28 cellular contexts compared by ENCODE assay signal in the genomic region with DNA sequence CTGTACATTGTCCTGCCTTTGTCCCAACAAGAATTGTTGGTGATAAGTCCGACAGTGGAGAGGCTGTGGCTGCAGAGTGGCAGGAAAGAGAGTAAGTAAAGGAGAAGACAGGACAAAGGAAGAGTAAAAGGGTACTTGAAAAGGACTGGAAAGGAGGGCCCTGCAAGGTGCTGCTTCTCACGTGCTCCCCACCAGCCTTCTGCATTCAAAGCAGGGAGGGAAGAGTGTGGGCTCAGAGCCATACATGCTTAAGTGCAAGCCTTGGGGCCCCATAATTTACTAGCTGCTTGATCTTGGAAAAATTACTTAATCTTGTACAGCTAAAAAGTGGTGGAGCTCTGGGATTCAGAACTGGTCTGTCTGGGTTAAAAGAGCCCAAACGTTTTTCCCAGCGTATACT. TPM values are rescaled to one million over a fixed set of nuclear protein-coding genes. Genes with fewer than 3 reads are reported as not detected.
"Had no signal": no experiment of that assay in that cellular context is flagged by ENCODE, and none has a peak within 500 bp of the region (broad histone marks: within the 10 kb centered on the region; RNA-seq: fewer than 3 reads in every experiment).

No MANE protein-coding gene starts in this region.

- H3K4me3 Mint-ChIP-seq: activated CD8-positive, alpha-beta T cell treated with anti-CD3 and anti-CD28 coated beads for 36 hours; activated T-cell treated with anti-CD3 and anti-CD28 coated beads, Interleukin-2, amount 50 U/mL, for 4 hours; activated T-helper 17 cell treated with anti-CD3 and anti-CD28 coated beads, Interleukin-2, amount 50 U/mL, for 72 hours; stimulated activated effector memory CD8-positive, alpha-beta T cell treated with anti-CD3 and anti-CD28 coated beads, Interleukin-12 subunit alpha, Interleukin-12 subunit beta, amount 100 ng/mL, for 72 hours; stimulated activated naive CD8-positive, alpha-beta T cell treated with anti-CD3 and anti-CD28 coated beads, Interleukin-15, Interleukin-2, amounts not matched to agents 100 ng/mL and 50 ng/mL, for 24 hours had no signal

- ATAC-seq: activated CD4-positive, CD25-positive, alpha-beta regulatory T cell treated with anti-CD3 and anti-CD28 coated beads, Interleukin-2, amount 50 U/mL, for 24 hours; activated CD8-positive, alpha-beta T cell treated with anti-CD3 and anti-CD28 coated beads for 36 hours; activated T-cell treated with anti-CD3 and anti-CD28 coated beads, Interleukin-2, amount 50 U/mL, for 4 hours; activated T-helper 17 cell treated with anti-CD3 and anti-CD28 coated beads, Interleukin-2, amount 50 U/mL, for 72 hours; left lung; lower lobe of right lung; sciatic nerve; stimulated activated effector memory CD8-positive, alpha-beta T cell treated with anti-CD3 and anti-CD28 coated beads, Interleukin-12 subunit alpha, Interleukin-12 subunit beta, amount 100 ng/mL, for 72 hours had no signal

- H3K4me3 ChIP-seq: left lung, lower lobe of right lung, ovary, skin epidermis, thyroid gland, upper lobe of left lung, vagina had no signal

- DNase-seq: activated CD4-positive, alpha-beta T cell treated with anti-CD3 and anti-CD28 coated beads, Interleukin-2, amount 50 U/mL, for 1 hour; activated CD8-positive, alpha-beta T cell treated with anti-CD3 and anti-CD28 coated beads for 36 hours; activated gamma-delta T cell treated with Interleukin-2 at 50 U/mL for 16 hours; activated naive CD4-positive, alpha-beta T cell treated with anti-CD3 and anti-CD28 coated beads, Interleukin-2, amount 50 U/mL, for 16 hours; activated T-cell treated with anti-CD3 and anti-CD28 coated beads, Interleukin-2, amount 50 U/mL, for 4 hours; amygdala; central memory CD4-positive, alpha-beta T cell; effector memory CD4-positive, alpha-beta T cell; glutamatergic neuron; left lung; lower lobe of right lung; ovary; retina; stimulated activated CD4-positive, alpha-beta T cell treated with anti-CD3 and anti-CD28 coated beads, Interleukin-12 subunit alpha, Interleukin-12 subunit beta, amount 100 ng/mL, for 4 hours; stimulated activated CD4-positive, alpha-beta T cell treated with anti-CD3 and anti-CD28 coated beads, Interleukin-4, amount 100 ng/mL, for 24 hours; substantia nigra; T1000; thyroid gland; upper lobe of left lung; WERI-Rb-1 had no signal

- H3K27ac Mint-ChIP-seq: activated CD8-positive, alpha-beta T cell treated with anti-CD3 and anti-CD28 coated beads for 36 hours; activated T-helper 17 cell treated with anti-CD3 and anti-CD28 coated beads, Interleukin-2, amount 50 U/mL, for 72 hours; progenitor cell of endocrine pancreas; stimulated activated effector memory CD8-positive, alpha-beta T cell treated with anti-CD3 and anti-CD28 coated beads, Interleukin-12 subunit alpha, Interleukin-12 subunit beta, amount 100 ng/mL, for 72 hours; stimulated activated naive CD8-positive, alpha-beta T cell treated with anti-CD3 and anti-CD28 coated beads, Interleukin-15, Interleukin-2, amounts not matched to agents 100 ng/mL and 50 ng/mL, for 24 hours had no signal

- H3K27me3 ChIP-seq: left lung, ovary, thyroid gland, upper lobe of left lung, vagina had no signal

- H3K9me3 ChIP-seq: left lung, lower lobe of right lung, ovary, thyroid gland, upper lobe of left lung, vagina had no signal

- H3K27me3 Mint-ChIP-seq: progenitor cell of endocrine pancreas; stimulated activated naive CD8-positive, alpha-beta T cell treated with anti-CD3 and anti-CD28 coated beads, Interleukin-15, Interleukin-2, amounts not matched to agents 100 ng/mL and 50 ng/mL, for 24 hours had no signal

- H3K4me1 Mint-ChIP-seq: activated T-helper 17 cell treated with anti-CD3 and anti-CD28 coated beads, Interleukin-2, amount 50 U/mL, for 72 hours; stimulated activated effector memory CD8-positive, alpha-beta T cell treated with anti-CD3 and anti-CD28 coated beads, Interleukin-12 subunit alpha, Interleukin-12 subunit beta, amount 100 ng/mL, for 72 hours had no signal

- H3K36me3 ChIP-seq: left lung, lower lobe of right lung, ovary, thyroid gland, upper lobe of left lung, vagina, WERI-Rb-1 had no signal

- H3K27ac ChIP-seq: left lung, lower lobe of right lung, ovary, skin epidermis, thyroid gland, upper lobe of left lung, vagina, WERI-Rb-1 had no signal

- H3K36me3 Mint-ChIP-seq: stimulated activated effector memory CD8-positive, alpha-beta T cell treated with anti-CD3 and anti-CD28 coated beads, Interleukin-12 subunit alpha, Interleukin-12 subunit beta, amount 100 ng/mL, for 72 hours had no signal

- H3K4me1 ChIP-seq: left lung, lower lobe of right lung, thyroid gland, upper lobe of left lung, vagina had no signal

- H3K9me3 Mint-ChIP-seq: activated CD8-positive, alpha-beta T cell treated with anti-CD3 and anti-CD28 coated beads for 36 hours; activated T-cell treated with anti-CD3 and anti-CD28 coated beads, Interleukin-2, amount 50 U/mL, for 4 hours had no signal

RNA-seq across cellular contexts. Expression of gene MME, which starts 29.9 kb away (rescaled TPM):
- total RNA-seq: activated CD8-positive, alpha-beta T cell treated with anti-CD3 and anti-CD28 coated beads for 36 hours; activated T-helper 17 cell treated with anti-CD3 and anti-CD28 coated beads, Interleukin-2, amount 50 U/mL, for 72 hours had no signal
